9 cellular contexts compared by ENCODE assay signal in the genomic region with DNA sequence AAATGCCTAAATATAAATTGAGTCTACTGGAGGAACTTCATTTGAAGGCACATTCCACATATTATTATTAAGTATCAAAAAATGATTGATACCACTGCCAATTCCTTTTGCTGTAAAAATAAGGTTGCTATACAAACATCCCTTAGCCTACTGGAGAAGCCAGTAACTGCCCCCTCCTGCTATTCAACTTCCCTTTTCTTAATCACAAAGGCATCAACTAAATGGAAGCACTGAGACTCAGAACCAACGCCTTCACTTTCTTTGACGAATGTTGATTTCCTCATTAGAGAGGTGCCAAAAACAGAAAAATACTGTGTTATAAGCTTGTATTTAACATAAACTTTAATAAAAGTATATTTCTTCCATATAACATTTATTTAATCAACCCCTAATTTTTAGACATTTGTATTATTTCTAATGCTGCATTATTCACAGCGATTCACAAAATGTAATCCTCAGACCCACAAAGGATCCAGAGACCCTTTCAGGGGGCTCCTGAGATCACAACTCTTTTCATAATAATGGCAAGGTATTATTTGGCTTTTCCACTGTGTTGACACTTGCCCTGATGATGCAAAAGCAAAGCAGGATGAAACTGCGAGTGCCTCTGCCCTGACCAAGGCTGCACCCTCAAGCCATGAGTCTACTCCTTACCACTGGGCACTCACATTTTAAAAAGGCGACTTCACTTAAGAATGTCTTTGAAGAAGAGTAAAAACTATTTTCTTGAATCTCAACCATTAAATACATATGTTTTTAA. TPM values are rescaled to one million over a fixed set of nuclear protein-coding genes. Genes with fewer than 3 reads are reported as not detected.
DNase-seq lines count a peak whose midpoint lies in the region; ATAC-seq and TF ChIP-seq lines count a peak whose summit lies in the region.
"Had no signal": no experiment of that assay in that cellular context is flagged by ENCODE, and none has a peak within 500 bp of the region (broad histone marks: within the 10 kb centered on the region; RNA-seq: fewer than 3 reads in every experiment).

No MANE protein-coding gene starts in this region.

- H3K4me1 Mint-ChIP-seq in activated CD4-positive, alpha-beta T cell treated with anti-CD3 and anti-CD28 coated beads for 36 hours: peaks cover 67% of the 10 kb centered on the region
- peaks cover 44% of the 10 kb centered on the region for H3K4me1 Mint-ChIP-seq in dendritic cell treated with granulocyte-macrophage colony-stimulating factor and Interleukin-4, amounts not matched to agents 40 ng/mL and 50 ng/mL, for 4 days (ENCODE audit: low read depth)
- peaks cover 39 to 60% of the 10 kb centered on the region in 2 donors for H3K4me1 Mint-ChIP-seq in stimulated activated naive B cell treated with anti-CD40 and anti-IgM and Interleukin-4, amounts not matched to agents 10 μg/mL and 1 μg/mL and 100 μg/mL, for 72 hours

- no peak overlapping the region for H3K4me3 ChIP-seq in right atrium auricular region

- H3K9me3 ChIP-seq in right atrium auricular region: no peaks in the 10 kb centered on the region

- peaks cover 0 to 39% of the 10 kb centered on the region in 2 donors for H3K4me1 ChIP-seq in right atrium auricular region

- POLR2A ChIA-PET in activated CD4-positive, alpha-beta T cell treated with anti-CD3 and anti-CD28 coated beads for 36 hours (lab: Charles Lee): interaction anchor here (1.0 kb wide), 1 partner anchor 12 kb away, joined by 4 read pairs; a partner anchor contains a TSS

- no peaks in the 10 kb centered on the region for H3K9me3 Mint-ChIP-seq in activated CD4-positive, alpha-beta T cell treated with anti-CD3 and anti-CD28 coated beads for 36 hours (ENCODE audit: low read depth)
- no peaks in the 10 kb centered on the region for H3K9me3 Mint-ChIP-seq in dendritic cell treated with granulocyte-macrophage colony-stimulating factor and Interleukin-4, amounts not matched to agents 40 ng/mL and 50 ng/mL, for 4 days
- no peaks in the 10 kb centered on the region for H3K9me3 Mint-ChIP-seq in stimulated activated naive B cell treated with anti-CD40 and anti-IgM and Interleukin-4, amounts not matched to agents 10 μg/mL and 1 μg/mL and 100 μg/mL, for 72 hours

- peaks cover 22% of the 10 kb centered on the region for H3K36me3 Mint-ChIP-seq in activated CD4-positive, alpha-beta T cell treated with anti-CD3 and anti-CD28 coated beads for 36 hours (ENCODE audit: low read depth)
- peaks cover 35% of the 10 kb centered on the region for H3K36me3 Mint-ChIP-seq in dendritic cell treated with granulocyte-macrophage colony-stimulating factor and Interleukin-4, amounts not matched to agents 40 ng/mL and 50 ng/mL, for 4 days (ENCODE audit: low read depth)
- peaks cover 15 to 20% of the 10 kb centered on the region in 2 donors for H3K36me3 Mint-ChIP-seq in stimulated activated naive B cell treated with anti-CD40 and anti-IgM and Interleukin-4, amounts not matched to agents 10 μg/mL and 1 μg/mL and 100 μg/mL, for 72 hours

- no peaks in the 10 kb centered on the region for H3K36me3 ChIP-seq in right atrium auricular region

- no peak for TF ChIP-seq CTCF in right atrium auricular region (IDR thresholded peaks at IDR 0.05)

- peak overlapping the region; percentile 81 for H3K27ac Mint-ChIP-seq in activated CD4-positive, alpha-beta T cell treated with anti-CD3 and anti-CD28 coated beads for 36 hours
- peak overlapping the region; percentile 63 for H3K27ac Mint-ChIP-seq in dendritic cell treated with granulocyte-macrophage colony-stimulating factor and Interleukin-4, amounts not matched to agents 40 ng/mL and 50 ng/mL, for 4 days
- H3K27ac Mint-ChIP-seq in stimulated activated naive B cell treated with anti-CD40 and anti-IgM and Interleukin-4, amounts not matched to agents 10 μg/mL and 1 μg/mL and 100 μg/mL, for 72 hours: peak overlapping the region; percentile 62

- ATAC-seq in activated CD4-positive, alpha-beta T cell treated with anti-CD3 and anti-CD28 coated beads for 36 hours: peak; percentile 20
- peak; percentile 49 to 52 for ATAC-seq in stimulated activated naive B cell treated with anti-CD40 and anti-IgM and Interleukin-4, amounts not matched to agents 10 μg/mL and 1 μg/mL and 100 μg/mL, for 72 hours (replicated peaks)
- ATAC-seq in HG02571 (IDR thresholded peaks at IDR 0.05; ENCODE audit: unreplicated experiment): no peak

- no peaks in the 10 kb centered on the region for H3K27me3 ChIP-seq in right atrium auricular region

- H3K27me3 Mint-ChIP-seq in activated CD4-positive, alpha-beta T cell treated with anti-CD3 and anti-CD28 coated beads for 36 hours: no peaks in the 10 kb centered on the region
- no peaks in the 10 kb centered on the region for H3K27me3 Mint-ChIP-seq in dendritic cell treated with granulocyte-macrophage colony-stimulating factor and Interleukin-4, amounts not matched to agents 40 ng/mL and 50 ng/mL, for 4 days
- H3K27me3 Mint-ChIP-seq in stimulated activated naive B cell treated with anti-CD40 and anti-IgM and Interleukin-4, amounts not matched to agents 10 μg/mL and 1 μg/mL and 100 μg/mL, for 72 hours: no peaks in the 10 kb centered on the region

- H3K27ac ChIP-seq in right atrium auricular region: no peak overlapping the region

- peak; percentile 35 for DNase-seq in activated CD4-positive, alpha-beta T cell treated with anti-CD3 and anti-CD28 coated beads for 36 hours
- no peak for DNase-seq in activated CD4-positive, alpha-beta T cell treated with anti-CD3 and anti-CD28 coated beads for 1 hour
- DNase-seq in NOMO-1 treated with DMSO at 0.1 percent for 48 hours (lab: John Stamatoyannopoulos, UW; ENCODE audit: unreplicated experiment) (peak; percentile 79), right atrium auricular region (ENCODE audit: low spot score) (no peak)
- no peak for DNase-seq in stimulated activated naive B cell treated with anti-CD40 and anti-IgM and Interleukin-4, amounts not matched to agents 10 μg/mL and 1 μg/mL and 100 μg/mL, for 72 hours
- DNase-seq in stimulated activated CD4-positive, alpha-beta T cell treated with anti-CD3 and anti-CD28 coated beads, Interleukin-2, amount 100 ng/mL, for 48 hours: no peak
- DNase-seq: mesendoderm had no signal

- H3K4me3 Mint-ChIP-seq in activated CD4-positive, alpha-beta T cell treated with anti-CD3 and anti-CD28 coated beads for 36 hours: peak overlapping the region; percentile 56
- H3K4me3 Mint-ChIP-seq in dendritic cell treated with granulocyte-macrophage colony-stimulating factor and Interleukin-4, amounts not matched to agents 40 ng/mL and 50 ng/mL, for 4 days: no peak overlapping the region
- H3K4me3 Mint-ChIP-seq in stimulated activated naive B cell treated with anti-CD40 and anti-IgM and Interleukin-4, amounts not matched to agents 10 μg/mL and 1 μg/mL and 100 μg/mL, for 72 hours: peak overlapping the region; percentile 62 to 69

- intact Hi-C loops in activated CD4-positive, alpha-beta T cell treated with anti-CD3 and anti-CD28 coated beads for 36 hours (cut with DNase I, micrococcal nuclease): loop anchor here (1.0 kb wide), 4 partner anchors 9 to 904 kb away; no protein-coding TSS in a partner anchor
- intact Hi-C loops in dendritic cell treated with granulocyte-macrophage colony-stimulating factor and Interleukin-4, amounts not matched to agents 40 ng/mL and 50 ng/mL, for 4 days (cut with micrococcal nuclease): loop anchor here (5.0 to 10.0 kb wide), 2 partner anchors 40 to 47 kb away; no protein-coding TSS in a partner anchor

- CTCF ChIA-PET in activated CD4-positive, alpha-beta T cell treated with anti-CD3 and anti-CD28 coated beads for 36 hours (lab: Charles Lee): interaction anchor here (0.8 to 1.7 kb wide), 5 partner anchors 10 to 34 kb away, joined by 3 to 7 read pairs (median 3); no protein-coding TSS in a partner anchor

RNA-seq across cellular contexts. Expression of a gene that starts 11.6 kb away (rescaled TPM):
- 10 to 100 TPM; 75.2 to 87.0 TPM for total RNA-seq in activated CD4-positive, alpha-beta T cell treated with anti-CD3 and anti-CD28 coated beads for 36 hours
- 10 to 100 TPM; 39.1 to 54.2 TPM for total RNA-seq in right atrium auricular region

RNA-seq across cellular contexts. Expression of a gene that starts 53.8 kb away (rescaled TPM):
- total RNA-seq in activated CD4-positive, alpha-beta T cell treated with anti-CD3 and anti-CD28 coated beads for 36 hours: 10 to 100 TPM; 13.3 to 16.2 TPM
- total RNA-seq in right atrium auricular region: 10 to 100 TPM; 14.0 to 18.0 TPM

Comparison
In these comparisons a context has a peak if more than half of its experiments do, and no peak if none do; other contexts are left out.
1. DNase-seq: peak in activated CD4-positive, alpha-beta T cell treated with anti-CD3 and anti-CD28 coated beads for 36 hours (single experiment) and NOMO-1 treated with DMSO at 0.1 percent for 48 hours (single experiment); none in activated CD4-positive, alpha-beta T cell treated with anti-CD3 and anti-CD28 coated beads for 1 hour (single experiment), stimulated activated naive B cell treated with anti-CD40 and anti-IgM and Interleukin-4, amounts not matched to agents 10 μg/mL and 1 μg/mL and 100 μg/mL, for 72 hours (single experiment), stimulated activated CD4-positive, alpha-beta T cell treated with anti-CD3 and anti-CD28 coated beads, Interleukin-2, amount 100 ng/mL, for 48 hours (0 of 2) and right atrium auricular region (single experiment).
2. Peak in every context shown above with its lines, with median percentiles within 50 percentile points of each other: H3K27ac Mint-ChIP-seq.